18 cellular contexts compared by ENCODE assay signal in genomic region chr6:133632206-133632605, GRCh38.
A peak's percentile ranks its signal among the peaks of the same experiment; 100 is the strongest.
DNase-seq lines count a peak whose midpoint lies in the region; ATAC-seq, FAIRE-seq and TF ChIP-seq lines count a peak whose summit lies in the region.
"Had no signal": no experiment of that assay in that cellular context is flagged by ENCODE, and none has a peak within 500 bp of the region (broad histone marks: within the 10 kb centered on the region; RNA-seq: fewer than 3 reads in every experiment).

No MANE protein-coding gene starts in this region.

- H3K56ac ChIP-seq in IMR-90 (ENCODE audit: extremely low read depth, insufficient read depth, low read length), result peak overlapping the region; percentile 90

- H3K27me3 ChIP-seq in IMR-90 (ENCODE audit: control insufficient read depth, insufficient read depth, low read length), result no peaks in the 10 kb centered on the region
- H3K27me3 ChIP-seq in bronchial epithelial cell (ENCODE audit: control insufficient read depth, insufficient read depth, low read length), result no peaks in the 10 kb centered on the region
- no peaks in the 10 kb centered on the region for H3K27me3 ChIP-seq in right lobe of liver
- H3K27me3 ChIP-seq: adrenal gland, left lung had no signal

- no peak overlapping the region for H2AFZ ChIP-seq in IMR-90 (replicated peaks; ENCODE audit: low read length, poor library complexity)

- in situ Hi-C loops in IMR-90 (cut with MboI; ENCODE audit: low sequenced_read_pairs), result no loop called here

- H4K5ac ChIP-seq in IMR-90 (ENCODE audit: low read depth, low read length), result peak overlapping the region; percentile 100

- dilution Hi-C loops in IMR-90 (cut with HindIII; ENCODE audit: low sequenced_read_pairs, unreplicated experiment), result no loop called here

- H3K23ac ChIP-seq in IMR-90 (ENCODE audit: low read depth, low read length), result peak overlapping the region; percentile 25

- H3K18ac ChIP-seq in IMR-90 (ENCODE audit: low read depth, low read length), result peak overlapping the region; percentile 100

- H2AK9ac ChIP-seq in IMR-90 (replicated peaks; ENCODE audit: low read depth, low read length, poor library complexity), result no peak overlapping the region

- peak overlapping the region; percentile 84 for H2AK5ac ChIP-seq in IMR-90 (ENCODE audit: low read depth, low read length)

- POLR2A ChIA-PET in IMR-90 (lab: Charles Lee; ENCODE audit: unreplicated experiment), result interaction anchor here (0.5 to 1.1 kb wide), 6 partner anchors 13 to 1029 kb away, joined by 3 to 12 read pairs (median 4); partner anchors contain the start of gene TCF21

- intact Hi-C loops in IMR-90 (cut with micrococcal nuclease) (loop anchor here (5.0 kb wide), 1 partner anchor 130 kb away; no protein-coding TSS in a partner anchor), right lobe of liver (cut with DNase I) (no loop called here)

- no peak for TF ChIP-seq RAD21 in IMR-90 (IDR thresholded peaks at IDR 0.05; ENCODE audit: low read length)

- no peaks in the 10 kb centered on the region for H3K9me3 ChIP-seq in IMR-90 (ENCODE audit: control insufficient read depth, insufficient read depth, low read length)
- no peaks in the 10 kb centered on the region for H3K9me3 ChIP-seq in right lobe of liver
- H3K9me3 ChIP-seq: adrenal gland, left lung had no signal

- H3K4me3 ChIP-seq in AG10803 (ENCODE audit: low read length) (no peak overlapping the region), IMR-90 (ENCODE audit: insufficient read depth, low read depth, low read length) (no peak overlapping the region), bronchial epithelial cell (ENCODE audit: low read depth, low read length) (no peak overlapping the region), right lobe of liver (no peak overlapping the region)
- H3K4me3 ChIP-seq: adrenal gland, left lung had no signal

- peaks cover 25% of the 10 kb centered on the region for H3K4me1 ChIP-seq in IMR-90 (ENCODE audit: control insufficient read depth, insufficient read depth, low read length)
- H3K4me1 ChIP-seq in right lobe of liver, result no peaks in the 10 kb centered on the region
- H3K4me1 ChIP-seq: adrenal gland, left lung had no signal

- H2BK15ac ChIP-seq in IMR-90 (ENCODE audit: low read depth, low read length), result peak overlapping the region; percentile 83

- WGBS in IMR-90 (ENCODE audit: extremely low coverage in 2 of 2, insufficient read length in 1 of 2), 2 experiments, result 46% methylated on average over 2 of the region's 2 CpGs; no CpG with 5 or more reads in 1 of the 2 experiments
- WGBS in right lobe of liver (ENCODE audit: insufficient coverage, low coverage, low lambda C conversion rate, missing lambda C conversion rate), result 34% methylated on average over 2 of the region's 2 CpGs

- H3K27ac ChIP-seq in IMR-90 (ENCODE audit: insufficient read depth, low read length), result peak overlapping the region; percentile 90
- H3K27ac ChIP-seq in right lobe of liver, result no peak overlapping the region
- H3K27ac ChIP-seq: adrenal gland, left lung had no signal

- DNase-seq in AG10803 (ENCODE audit: low read depth) (peak; percentile 54), IMR-90 (peak; percentile 71), bronchial epithelial cell (ENCODE audit: low read depth) (peak; percentile 52), kidney tubule cell (ENCODE audit: low spot score) (peak; percentile 46), right lobe of liver (no peak), SW 1271 (lab: John Stamatoyannopoulos, UW) (no peak), NCI-H1930 (lab: John Stamatoyannopoulos, UW) (no peak)
- DNase-seq: activated CD8-positive, alpha-beta T cell treated with anti-CD3 and anti-CD28 coated beads for 36 hours; adrenal gland; erythroblast; left lung; naive B cell; NCI-H146; NCI-H446 treated with DMSO at 0.1 percent for 48 hours; posterior cingulate gyrus; stimulated activated naive CD8-positive, alpha-beta T cell treated with anti-CD3 and anti-CD28 coated beads, Interleukin-15, Interleukin-2, amounts not matched to agents 100 U/mL and 50 U/mL, for 24 hours had no signal

- peak overlapping the region; percentile 65 for H3K9ac ChIP-seq in IMR-90 (ENCODE audit: low read depth, low read length)

- peak overlapping the region; percentile 99 for H2BK120ac ChIP-seq in IMR-90 (ENCODE audit: low read depth, low read length)

- peak overlapping the region; percentile 98 for H2BK5ac ChIP-seq in IMR-90 (ENCODE audit: low read depth, low read length, poor library complexity, severe bottlenecking)

- peak overlapping the region; percentile 76 for H3K4me2 ChIP-seq in IMR-90 (ENCODE audit: low read depth, low read length)

- peak overlapping the region; percentile 98 for H2BK20ac ChIP-seq in IMR-90 (ENCODE audit: low read depth, low read length)

- H3K4ac ChIP-seq in IMR-90 (ENCODE audit: low read depth, low read length), result peak overlapping the region; percentile 97

- no peak for TF ChIP-seq CTCF in AG10803 (conservative IDR thresholded peaks at IDR 0.05; ENCODE audit: low read length)
- TF ChIP-seq CTCF in IMR-90 (conservative IDR thresholded peaks at IDR 0.05; ENCODE audit: low read depth, low read length), result no peak
- TF ChIP-seq CTCF in bronchial epithelial cell (IDR thresholded peaks at IDR 0.05; ENCODE audit: insufficient read depth, low read length, severe bottlenecking), result no peak
- no peak for TF ChIP-seq CTCF in right lobe of liver (IDR thresholded peaks at IDR 0.05)

- H4K8ac ChIP-seq in IMR-90 (ENCODE audit: low read depth in 2 of 2, low read length in 2 of 2), result peak overlapping the region; percentile 74 to 97

- FAIRE-seq in bronchial epithelial cell (lab: Jason Lieb, UNC), result no peak
- FAIRE-seq: GM18507 had no signal

- H3K79me1 ChIP-seq in IMR-90 (ENCODE audit: low read depth in 1 of 2, low read length in 2 of 2), result no peaks in the 10 kb centered on the region; a peak in 1 of 4 replicates

- H3K9me1 ChIP-seq in IMR-90 (ENCODE audit: insufficient read depth, low read length), result peaks cover 16% of the 10 kb centered on the region

- no peaks in the 10 kb centered on the region for H4K20me1 ChIP-seq in IMR-90 (ENCODE audit: insufficient read depth, low read length)

- peak overlapping the region; percentile 97 for H4K91ac ChIP-seq in IMR-90 (ENCODE audit: insufficient read depth, low read depth, low read length)

- ATAC-seq in IMR-90 (ENCODE audit: low read depth), result peak; percentile 36
- no peak for ATAC-seq in right lobe of liver
- ATAC-seq in GM21619 (IDR thresholded peaks at IDR 0.05; ENCODE audit: unreplicated experiment), result no peak
- ATAC-seq: activated CD8-positive, alpha-beta T cell treated with anti-CD3 and anti-CD28 coated beads for 36 hours; left lung; stimulated activated naive CD8-positive, alpha-beta T cell treated with anti-CD3 and anti-CD28 coated beads, Interleukin-15, Interleukin-2, amounts not matched to agents 100 U/mL and 50 U/mL, for 24 hours had no signal

- TF ChIP-seq POLR2A in IMR-90 (IDR thresholded peaks at IDR 0.05; ENCODE audit: low read depth, low read length) (no peak), right lobe of liver (IDR thresholded peaks at IDR 0.05) (no peak)

- peak overlapping the region; percentile 89 for H3K14ac ChIP-seq in IMR-90 (replicated peaks; ENCODE audit: low read depth, low read length)

- BruUV-seq in IMR-90 (replicated peaks; lab: Mats Ljungman, UMichigan), result no TSS peak

- no peaks in the 10 kb centered on the region for H3K36me3 ChIP-seq in IMR-90 (ENCODE audit: control insufficient read depth, insufficient read depth, low read length)
- H3K36me3 ChIP-seq in bronchial epithelial cell (ENCODE audit: control insufficient read depth, insufficient read depth, low read length), result no peaks in the 10 kb centered on the region
- no peaks in the 10 kb centered on the region for H3K36me3 ChIP-seq in right lobe of liver
- H3K36me3 ChIP-seq: adrenal gland, left lung had no signal

- CTCF ChIA-PET in IMR-90 (lab: Yijun Ruan, JAX), result interaction anchor here (0.5 to 2.2 kb wide), 8 partner anchors 12 to 1253 kb away, joined by 3 to 9 read pairs (median 4); no protein-coding TSS in a partner anchor

TF ChIP-seq in IMR-90, 13 proteins besides CTCF, POLR2A, EP300 and RAD21:
- no peak for TF ChIP-seq NFE2L2 (IDR thresholded peaks at IDR 0.05; ENCODE audit: low read depth, low read length)
- no peak for TF ChIP-seq RCOR1 (IDR thresholded peaks at IDR 0.05; ENCODE audit: insufficient replicate concordance, low read length)
- TF ChIP-seq CHD1 (IDR thresholded peaks at IDR 0.05; ENCODE audit: low read depth, low read length), result no peak
- TF ChIP-seq USF2 (IDR thresholded peaks at IDR 0.05; ENCODE audit: low read depth, low read length), result no peak
- TF ChIP-seq CEBPB (IDR thresholded peaks at IDR 0.05; ENCODE audit: low read depth, low read length), result peak; percentile 62
- TF ChIP-seq, protein P1, sequence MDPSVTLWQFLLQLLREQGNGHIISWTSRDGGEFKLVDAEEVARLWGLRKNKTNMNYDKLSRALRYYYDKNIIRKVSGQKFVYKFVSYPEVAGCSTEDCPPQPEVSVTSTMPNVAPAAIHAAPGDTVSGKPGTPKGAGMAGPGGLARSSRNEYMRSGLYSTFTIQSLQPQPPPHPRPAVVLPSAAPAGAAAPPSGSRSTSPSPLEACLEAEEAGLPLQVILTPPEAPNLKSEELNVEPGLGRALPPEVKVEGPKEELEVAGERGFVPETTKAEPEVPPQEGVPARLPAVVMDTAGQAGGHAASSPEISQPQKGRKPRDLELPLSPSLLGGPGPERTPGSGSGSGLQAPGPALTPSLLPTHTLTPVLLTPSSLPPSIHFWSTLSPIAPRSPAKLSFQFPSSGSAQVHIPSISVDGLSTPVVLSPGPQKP (IDR thresholded peaks at IDR 0.05; ENCODE audit: borderline replicate concordance, low read depth, low read length), result no peak

Comparison
In these comparisons a context has a peak if more than half of its experiments do, and no peak if none do; other contexts are left out.
1. DNase-seq: peak in AG10803 (single experiment), IMR-90 (single experiment), bronchial epithelial cell (single experiment) and kidney tubule cell (single experiment); none in right lobe of liver (0 of 3), SW 1271 (0 of 2) and NCI-H1930 (0 of 2).